Comparison of ENCODE assay signal across 8 cellular contexts in genomic region chr6:26199057-26199772, GRCh38.
DNase-seq lines count a peak whose midpoint lies in the region; ATAC-seq and TF ChIP-seq lines count a peak whose summit lies in the region.

No MANE protein-coding gene starts in this region.

- intact Hi-C loops in natural killer cell (cut with micrococcal nuclease), result loop anchor here (1.0 to 10.0 kb wide), 11 partner anchors 18 to 1693 kb away; a partner anchor contains a TSS

- H3K4me3 Mint-ChIP-seq in natural killer cell, result peak overlapping the region; percentile 96

- H3K4me1 ChIP-seq in KMS-11 (ENCODE audit: low read depth, poor library complexity, severe bottlenecking) (peaks cover 27% of the 10 kb centered on the region), thoracic aorta (ENCODE audit: control insufficient read depth in 1 of 2, low read depth in 2 of 2) (peaks cover 11 to 35% of the 10 kb centered on the region in 2 donors)

- peaks cover 55% of the 10 kb centered on the region for H3K79me2 ChIP-seq in KMS-11 (ENCODE audit: insufficient read depth, low read depth)

- H3K36me3 ChIP-seq in KMS-11 (ENCODE audit: insufficient read depth) (no peaks in the 10 kb centered on the region), thoracic aorta (no peaks in the 10 kb centered on the region)

- TF ChIP-seq CTCF in KMS-11 (conservative IDR thresholded peaks at IDR 0.05; ENCODE audit: low read depth, low read length) (no peak), fibroblast of pulmonary artery (IDR thresholded peaks at IDR 0.05; ENCODE audit: low read length, missing control alignments) (no peak), natural killer cell (IDR thresholded peaks at IDR 0.05) (no peak), thoracic aorta (IDR thresholded peaks at IDR 0.05) (no peak)

- H3K4me2 ChIP-seq in KMS-11, result peak overlapping the region; percentile 73

- peak overlapping the region; percentile 98 to 99 for H3K27ac Mint-ChIP-seq in natural killer cell

- H4K20me1 ChIP-seq in KMS-11 (ENCODE audit: insufficient read depth), result no peaks in the 10 kb centered on the region

- H3K4me3 ChIP-seq in KMS-11 (IDR thresholded peaks at IDR 0.05; ENCODE audit: insufficient read depth, low read depth, low read length) (no peak overlapping the region), fibroblast of pulmonary artery (replicated peaks; ENCODE audit: low read depth, low read length) (peak overlapping the region; percentile 85), thoracic aorta (peak overlapping the region; percentile 88)

- no peaks in the 10 kb centered on the region for H3K27me3 Mint-ChIP-seq in natural killer cell (ENCODE audit: low read depth in 2 of 2)

- no peaks in the 10 kb centered on the region for H3K9me3 Mint-ChIP-seq in natural killer cell

- H3K27me3 ChIP-seq in KMS-11 (ENCODE audit: insufficient read depth, low read depth) (no peaks in the 10 kb centered on the region), thoracic aorta (replicated peaks; ENCODE audit: insufficient read depth) (no peaks in the 10 kb centered on the region)

- no peak overlapping the region for H2AFZ ChIP-seq in KMS-11 (ENCODE audit: low read depth)

- H3K4me1 Mint-ChIP-seq in natural killer cell, result peaks cover 54 to 55% of the 10 kb centered on the region in 2 donors

- ATAC-seq in GM21825 (IDR thresholded peaks at IDR 0.05; ENCODE audit: unreplicated experiment) (peak; percentile 40), natural killer cell (peak; percentile 59 to 82 (median 70)), thoracic aorta (ENCODE audit: insufficient number of reproducible peaks, low FRiP score, low read depth) (peak; percentile 79)

- H3K9me3 ChIP-seq in thoracic aorta, result no peaks in the 10 kb centered on the region

- DNase-seq in ELF-1 (ENCODE audit: low read depth, low spot score) (peak; percentile 91), activated gamma-delta T cell (lab: John Stamatoyannopoulos, UW) (peak; percentile 38), fibroblast of pulmonary artery (ENCODE audit: low read depth) (peak; percentile 98), natural killer cell (peak; percentile 73), thoracic aorta (ENCODE audit: low spot score) (no peak)

- H3K36me3 Mint-ChIP-seq in natural killer cell, result no peaks in the 10 kb centered on the region

- H3K27ac ChIP-seq in KMS-11 (peak overlapping the region; percentile 99), thoracic aorta (peak overlapping the region; percentile 96)

- H3K9ac ChIP-seq in KMS-11, result peak overlapping the region; percentile 100

TF ChIP-seq in PFSK-1, 5 proteins besides CTCF, POLR2A, EP300 and RAD21:
- peak; percentile 86 for TF ChIP-seq POLR2AphosphoS5 (IDR thresholded peaks at IDR 0.05; ENCODE audit: low read depth, low read length)
- peak; percentile 90 for TF ChIP-seq TAF1 (IDR thresholded peaks at IDR 0.05; ENCODE audit: borderline replicate concordance, insufficient read depth, low read length)
- TF ChIP-seq SIN3A (IDR thresholded peaks at IDR 0.05; ENCODE audit: borderline replicate concordance, insufficient read depth, low read length), result peak; percentile 44; the same call in 1 of the 2 replicates
- TF ChIP-seq, protein P1, sequence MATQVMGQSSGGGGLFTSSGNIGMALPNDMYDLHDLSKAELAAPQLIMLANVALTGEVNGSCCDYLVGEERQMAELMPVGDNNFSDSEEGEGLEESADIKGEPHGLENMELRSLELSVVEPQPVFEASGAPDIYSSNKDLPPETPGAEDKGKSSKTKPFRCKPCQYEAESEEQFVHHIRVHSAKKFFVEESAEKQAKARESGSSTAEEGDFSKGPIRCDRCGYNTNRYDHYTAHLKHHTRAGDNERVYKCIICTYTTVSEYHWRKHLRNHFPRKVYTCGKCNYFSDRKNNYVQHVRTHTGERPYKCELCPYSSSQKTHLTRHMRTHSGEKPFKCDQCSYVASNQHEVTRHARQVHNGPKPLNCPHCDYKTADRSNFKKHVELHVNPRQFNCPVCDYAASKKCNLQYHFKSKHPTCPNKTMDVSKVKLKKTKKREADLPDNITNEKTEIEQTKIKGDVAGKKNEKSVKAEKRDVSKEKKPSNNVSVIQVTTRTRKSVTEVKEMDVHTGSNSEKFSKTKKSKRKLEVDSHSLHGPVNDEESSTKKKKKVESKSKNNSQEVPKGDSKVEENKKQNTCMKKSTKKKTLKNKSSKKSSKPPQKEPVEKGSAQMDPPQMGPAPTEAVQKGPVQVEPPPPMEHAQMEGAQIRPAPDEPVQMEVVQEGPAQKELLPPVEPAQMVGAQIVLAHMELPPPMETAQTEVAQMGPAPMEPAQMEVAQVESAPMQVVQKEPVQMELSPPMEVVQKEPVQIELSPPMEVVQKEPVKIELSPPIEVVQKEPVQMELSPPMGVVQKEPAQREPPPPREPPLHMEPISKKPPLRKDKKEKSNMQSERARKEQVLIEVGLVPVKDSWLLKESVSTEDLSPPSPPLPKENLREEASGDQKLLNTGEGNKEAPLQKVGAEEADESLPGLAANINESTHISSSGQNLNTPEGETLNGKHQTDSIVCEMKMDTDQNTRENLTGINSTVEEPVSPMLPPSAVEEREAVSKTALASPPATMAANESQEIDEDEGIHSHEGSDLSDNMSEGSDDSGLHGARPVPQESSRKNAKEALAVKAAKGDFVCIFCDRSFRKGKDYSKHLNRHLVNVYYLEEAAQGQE (IDR thresholded peaks at IDR 0.05; ENCODE audit: insufficient read depth in 1 of 2, low read depth in 2 of 2, low read length in 2 of 2), result no peak
- TF ChIP-seq FOXP2 (optimal IDR thresholded peaks at IDR 0.05; ENCODE audit: borderline replicate concordance, extremely low read depth, extremely low read length, insufficient read depth), result no peak
